In the genomic region with DNA sequence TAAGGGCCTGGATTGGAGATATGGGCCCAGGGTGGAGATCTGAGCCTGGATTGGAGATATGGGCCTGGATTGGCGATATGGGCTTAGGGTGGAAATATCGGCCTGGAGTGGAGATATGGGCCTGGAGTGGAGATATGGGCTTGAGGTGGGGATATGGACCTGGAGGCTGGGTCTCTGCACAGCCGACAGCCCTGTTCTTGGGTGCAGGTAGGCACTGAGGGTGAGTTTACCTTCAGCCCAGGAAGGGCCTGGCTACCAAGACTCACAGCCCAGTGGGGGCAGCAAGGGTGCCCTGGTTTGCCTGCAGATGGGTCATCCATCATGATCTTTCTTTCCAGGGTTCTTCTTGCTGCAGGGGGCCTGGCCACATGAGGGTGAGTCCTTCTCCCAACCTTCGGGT, we compare ENCODE assay signal across 12 cellular contexts. TPM values are rescaled to one million over a fixed set of nuclear protein-coding genes. Genes with fewer than 3 reads are reported as not detected.
"Had no signal": no experiment of that assay in that cellular context is flagged by ENCODE, and none has a peak within 500 bp of the region (broad histone marks: within the 10 kb centered on the region; RNA-seq: fewer than 3 reads in every experiment).

No MANE protein-coding gene starts in this region.

RNA-seq across cellular contexts. Expression of a gene that starts 0.9 kb away (rescaled TPM):
- total RNA-seq: activated B cell treated with CpG ODN at 0.5 μM for 24 hours; activated CD4-positive, alpha-beta memory T cell treated with anti-CD3 and anti-CD28 coated beads for 36 hours; activated CD4-positive, alpha-beta T cell treated with anti-CD3 and anti-CD28 coated beads, Interleukin-2, amount 10 ng/mL, durations not matched to agents 24 days and 14 days; activated CD8-positive, alpha-beta T cell treated with anti-CD3 and anti-CD28 coated beads for 36 hours; activated T-helper 2 cell treated with anti-CD3 and anti-CD28 coated beads, Interferon-gamma antibody, Interleukin-2, Interleukin-4, amounts not matched to agents 10 μg/mL and 5 μg/mL and 100 μg/mL, durations not matched to agents 14 hours and 24 hours and 36 hours; adrenal gland; aorta; astrocyte; body of pancreas; breast epithelium; cardiac septum had no signal
- polyA plus RNA-seq: aorta had no signal

RNA-seq across cellular contexts. Expression of a gene that starts 32.2 kb away (rescaled TPM):
- total RNA-seq: activated B cell treated with CpG ODN at 0.5 μM for 24 hours; activated CD4-positive, alpha-beta memory T cell treated with anti-CD3 and anti-CD28 coated beads for 36 hours; activated CD4-positive, alpha-beta T cell treated with anti-CD3 and anti-CD28 coated beads, Interleukin-2, amount 10 ng/mL, durations not matched to agents 24 days and 14 days; activated CD8-positive, alpha-beta T cell treated with anti-CD3 and anti-CD28 coated beads for 36 hours; activated T-helper 2 cell treated with anti-CD3 and anti-CD28 coated beads, Interferon-gamma antibody, Interleukin-2, Interleukin-4, amounts not matched to agents 10 μg/mL and 5 μg/mL and 100 μg/mL, durations not matched to agents 14 hours and 24 hours and 36 hours; aorta; astrocyte; body of pancreas; breast epithelium; cardiac septum had no signal
- polyA plus RNA-seq: aorta had no signal

RNA-seq across cellular contexts. Expression of a gene that starts 32.9 kb away (rescaled TPM):
- total RNA-seq: activated B cell treated with CpG ODN at 0.5 μM for 24 hours; activated CD4-positive, alpha-beta memory T cell treated with anti-CD3 and anti-CD28 coated beads for 36 hours; activated CD4-positive, alpha-beta T cell treated with anti-CD3 and anti-CD28 coated beads, Interleukin-2, amount 10 ng/mL, durations not matched to agents 24 days and 14 days; activated CD8-positive, alpha-beta T cell treated with anti-CD3 and anti-CD28 coated beads for 36 hours; activated T-helper 2 cell treated with anti-CD3 and anti-CD28 coated beads, Interferon-gamma antibody, Interleukin-2, Interleukin-4, amounts not matched to agents 10 μg/mL and 5 μg/mL and 100 μg/mL, durations not matched to agents 14 hours and 24 hours and 36 hours; aorta; astrocyte; body of pancreas; cardiac septum had no signal

RNA-seq across cellular contexts. Expression of a gene that starts 45.8 kb away (rescaled TPM):
- total RNA-seq: activated B cell treated with CpG ODN at 0.5 μM for 24 hours; activated CD4-positive, alpha-beta memory T cell treated with anti-CD3 and anti-CD28 coated beads for 36 hours; activated CD4-positive, alpha-beta T cell treated with anti-CD3 and anti-CD28 coated beads, Interleukin-2, amount 10 ng/mL, durations not matched to agents 24 days and 14 days; activated T-helper 2 cell treated with anti-CD3 and anti-CD28 coated beads, Interferon-gamma antibody, Interleukin-2, Interleukin-4, amounts not matched to agents 10 μg/mL and 5 μg/mL and 100 μg/mL, durations not matched to agents 14 hours and 24 hours and 36 hours; aorta; astrocyte; body of pancreas; cardiac septum had no signal
- polyA plus RNA-seq: aorta had no signal

RNA-seq across cellular contexts. Expression of a gene that starts 46.3 kb away (rescaled TPM):
- total RNA-seq: activated B cell treated with CpG ODN at 0.5 μM for 24 hours; activated CD4-positive, alpha-beta memory T cell treated with anti-CD3 and anti-CD28 coated beads for 36 hours; activated CD4-positive, alpha-beta T cell treated with anti-CD3 and anti-CD28 coated beads, Interleukin-2, amount 10 ng/mL, durations not matched to agents 24 days and 14 days; activated CD8-positive, alpha-beta memory T cell treated with anti-CD3 and anti-CD28 coated beads, Interleukin-2, amount 10 ng/mL, durations not matched to agents 7 days and 5 days; activated CD8-positive, alpha-beta T cell treated with anti-CD3 and anti-CD28 coated beads for 36 hours; activated T-helper 2 cell treated with anti-CD3 and anti-CD28 coated beads, Interferon-gamma antibody, Interleukin-2, Interleukin-4, amounts not matched to agents 10 μg/mL and 5 μg/mL and 100 μg/mL, durations not matched to agents 14 hours and 24 hours and 36 hours; adrenal gland; aorta; astrocyte; body of pancreas; breast epithelium; cardiac septum had no signal
- polyA plus RNA-seq: adrenal gland, aorta had no signal
